ENCODE assay signal across 10 cellular contexts in the genomic region with DNA sequence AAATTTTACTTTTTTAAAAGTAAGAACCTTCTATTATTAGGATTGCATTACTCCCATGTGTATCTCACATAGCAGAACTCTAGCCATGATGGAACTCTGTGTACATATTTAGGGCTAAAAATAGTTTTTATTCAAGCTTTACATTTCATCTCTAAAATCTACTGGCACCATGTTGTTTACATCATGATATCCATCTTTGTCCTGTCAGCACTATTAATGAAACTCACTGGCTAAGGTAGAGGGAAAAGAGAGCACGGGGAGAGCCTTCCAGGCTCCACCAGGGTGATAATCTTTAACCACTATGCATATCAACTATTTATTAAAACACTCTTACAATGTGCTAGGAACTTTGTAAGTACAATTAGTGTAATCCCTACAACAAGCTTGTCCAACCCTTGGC. TPM values are rescaled to one million over a fixed set of nuclear protein-coding genes. Genes with fewer than 3 reads are reported as not detected.
"Had no signal": no experiment of that assay in that cellular context is flagged by ENCODE, and none has a peak within 500 bp of the region (broad histone marks: within the 10 kb centered on the region; RNA-seq: fewer than 3 reads in every experiment).

No MANE protein-coding gene starts in this region.

- FAIRE-seq: H1, H54 had no signal

- H3K27ac ChIP-seq: HL-60 had no signal

- H3K4me2 ChIP-seq: GM23338 had no signal

- DNase-seq: H9, HCEC 1CT, HFFc6, KG1 had no signal

- H3K4me3 ChIP-seq: GM23338 had no signal

- ATAC-seq: GM23338 had no signal

RNA-seq across cellular contexts. Expression of a gene that starts 34.7 kb away (rescaled TPM):
- total RNA-seq: HFFc6, HT1080 had no signal
- polyA plus RNA-seq: IgD-negative memory B cell had no signal

RNA-seq across cellular contexts. Expression of a gene that starts 57.0 kb away (rescaled TPM):
- total RNA-seq: HFFc6, HT1080 had no signal
- polyA plus RNA-seq: IgD-negative memory B cell had no signal
